Comparison of ENCODE assay signal across 11 cellular contexts in the genomic region with DNA sequence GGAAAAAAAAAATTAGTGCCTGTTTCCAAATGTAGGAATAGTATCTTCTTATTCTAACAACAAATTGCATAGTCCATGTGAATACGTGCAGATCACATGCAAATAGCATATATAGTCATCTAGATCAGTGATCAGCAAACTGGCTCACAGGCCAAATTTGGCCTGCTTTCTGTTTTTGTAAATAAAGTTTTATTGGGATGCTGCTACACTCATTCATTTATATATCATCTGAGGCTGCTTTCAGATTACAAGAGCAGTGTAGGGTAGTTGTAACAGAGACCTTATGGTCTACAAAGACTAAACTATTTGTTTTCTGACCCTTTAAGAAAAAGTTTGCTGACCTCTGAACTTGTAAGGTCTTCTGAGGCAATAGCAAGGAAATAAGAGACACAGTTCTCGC.
A peak's percentile ranks its signal among the peaks of the same experiment; 100 is the strongest.
DNase-seq lines count a peak whose midpoint lies in the region; ATAC-seq and TF ChIP-seq lines count a peak whose summit lies in the region.
"Had no signal": no experiment of that assay in that cellular context is flagged by ENCODE, and none has a peak within 500 bp of the region (broad histone marks: within the 10 kb centered on the region; RNA-seq: fewer than 3 reads in every experiment).

No MANE protein-coding gene starts in this region.

- no peaks in the 10 kb centered on the region for H3K27me3 Mint-ChIP-seq in activated CD8-positive, alpha-beta T cell treated with anti-CD3 and anti-CD28 coated beads for 36 hours
- H3K27me3 Mint-ChIP-seq in activated CD8-positive, alpha-beta T cell treated with anti-CD3 and anti-CD28 coated beads, Interleukin-2, amount 10 ng/mL, durations not matched to agents 7 days and 5 days (ENCODE audit: low read depth), result no peaks in the 10 kb centered on the region
- no peaks in the 10 kb centered on the region for H3K27me3 Mint-ChIP-seq in activated T-helper 1 cell treated with anti-CD3 and anti-CD28 coated beads, Interleukin-12 subunit alpha, Interleukin-12 subunit beta, Interleukin-2, Interleukin-4 antibody, amounts not matched to agents 30 ng/mL and 10 ng/mL and 1 ng/mL, durations not matched to agents 14 hours and 24 hours and 36 hours (ENCODE audit: insufficient read depth)
- no peaks in the 10 kb centered on the region for H3K27me3 Mint-ChIP-seq in chondrocyte (ENCODE audit: low read depth)
- no peaks in the 10 kb centered on the region for H3K27me3 Mint-ChIP-seq in osteocyte (ENCODE audit: unreplicated experiment)
- H3K27me3 Mint-ChIP-seq: CD4-positive, alpha-beta T cell had no signal

- TF ChIP-seq CTCF in activated CD8-positive, alpha-beta T cell treated with anti-CD3 and anti-CD28 coated beads for 36 hours (IDR thresholded peaks at IDR 0.05), result no peak
- TF ChIP-seq CTCF in chondrocyte (IDR thresholded peaks at IDR 0.05), result no peak
- no peak for TF ChIP-seq CTCF in osteocyte (IDR thresholded peaks at IDR 0.05)

- intact Hi-C loops in activated CD8-positive, alpha-beta T cell treated with anti-CD3 and anti-CD28 coated beads for 36 hours (cut with micrococcal nuclease), result no loop called here
- intact Hi-C loops in activated T-helper 1 cell treated with anti-CD3 and anti-CD28 coated beads, Interleukin-12 subunit alpha, Interleukin-12 subunit beta, Interleukin-2, Interleukin-4 antibody, amounts not matched to agents 30 ng/mL and 10 ng/mL and 1 ng/mL, durations not matched to agents 14 hours and 24 hours and 36 hours (cut with micrococcal nuclease), result loop anchor here (1.0 to 2.0 kb wide), 3 partner anchors 21 to 73 kb away; partner anchors contain the start of gene EIF4ENIF1

- H3K27ac Mint-ChIP-seq in activated CD8-positive, alpha-beta T cell treated with anti-CD3 and anti-CD28 coated beads for 36 hours, result peak overlapping the region; percentile 17
- H3K27ac Mint-ChIP-seq in activated CD8-positive, alpha-beta T cell treated with anti-CD3 and anti-CD28 coated beads, Interleukin-2, amount 10 ng/mL, durations not matched to agents 7 days and 5 days, result no peak overlapping the region
- peak overlapping the region; percentile 23 for H3K27ac Mint-ChIP-seq in activated T-helper 1 cell treated with anti-CD3 and anti-CD28 coated beads, Interleukin-12 subunit alpha, Interleukin-12 subunit beta, Interleukin-2, Interleukin-4 antibody, amounts not matched to agents 30 ng/mL and 10 ng/mL and 1 ng/mL, durations not matched to agents 14 hours and 24 hours and 36 hours
- H3K27ac Mint-ChIP-seq in chondrocyte (ENCODE audit: unreplicated experiment) (peak overlapping the region; percentile 87), osteocyte (ENCODE audit: unreplicated experiment) (peak overlapping the region; percentile 73)
- H3K27ac Mint-ChIP-seq: CD4-positive, alpha-beta T cell; HFFc6 had no signal

- POLR2A ChIA-PET in activated CD8-positive, alpha-beta T cell treated with anti-CD3 and anti-CD28 coated beads for 36 hours (lab: Charles Lee), result interaction anchor here (1.2 kb wide), 1 partner anchor 35 kb away, joined by 4 read pairs; no protein-coding TSS in a partner anchor
- POLR2A ChIA-PET in activated CD8-positive, alpha-beta T cell treated with anti-CD3 and anti-CD28 coated beads, Interleukin-2, amount 10 ng/mL, durations not matched to agents 7 days and 5 days (lab: Charles Lee), result no interaction called here

- no peak overlapping the region for H3K4me3 Mint-ChIP-seq in activated CD8-positive, alpha-beta T cell treated with anti-CD3 and anti-CD28 coated beads for 36 hours
- H3K4me3 Mint-ChIP-seq in activated CD8-positive, alpha-beta T cell treated with anti-CD3 and anti-CD28 coated beads, Interleukin-2, amount 10 ng/mL, durations not matched to agents 7 days and 5 days, result no peak overlapping the region
- no peak overlapping the region for H3K4me3 Mint-ChIP-seq in activated T-helper 1 cell treated with anti-CD3 and anti-CD28 coated beads, Interleukin-12 subunit alpha, Interleukin-12 subunit beta, Interleukin-2, Interleukin-4 antibody, amounts not matched to agents 30 ng/mL and 10 ng/mL and 1 ng/mL, durations not matched to agents 14 hours and 24 hours and 36 hours
- H3K4me3 Mint-ChIP-seq in chondrocyte (ENCODE audit: unreplicated experiment) (no peak overlapping the region), osteocyte (ENCODE audit: unreplicated experiment) (no peak overlapping the region)
- H3K4me3 Mint-ChIP-seq: CD4-positive, alpha-beta T cell; HFFc6 had no signal

- peaks cover 42% of the 10 kb centered on the region for H3K36me3 Mint-ChIP-seq in activated CD8-positive, alpha-beta T cell treated with anti-CD3 and anti-CD28 coated beads for 36 hours (ENCODE audit: low read depth)
- H3K36me3 Mint-ChIP-seq in activated CD8-positive, alpha-beta T cell treated with anti-CD3 and anti-CD28 coated beads, Interleukin-2, amount 10 ng/mL, durations not matched to agents 7 days and 5 days (ENCODE audit: low read depth), result peaks cover 48% of the 10 kb centered on the region
- peaks cover 46% of the 10 kb centered on the region for H3K36me3 Mint-ChIP-seq in activated T-helper 1 cell treated with anti-CD3 and anti-CD28 coated beads, Interleukin-12 subunit alpha, Interleukin-12 subunit beta, Interleukin-2, Interleukin-4 antibody, amounts not matched to agents 30 ng/mL and 10 ng/mL and 1 ng/mL, durations not matched to agents 14 hours and 24 hours and 36 hours (ENCODE audit: low read depth)
- H3K36me3 Mint-ChIP-seq in chondrocyte (ENCODE audit: low read depth) (no peaks in the 10 kb centered on the region), osteocyte (ENCODE audit: unreplicated experiment) (peaks cover 2% of the 10 kb centered on the region)

- no peak for ATAC-seq in activated CD8-positive, alpha-beta T cell treated with anti-CD3 and anti-CD28 coated beads for 36 hours
- no peak for ATAC-seq in activated CD8-positive, alpha-beta T cell treated with anti-CD3 and anti-CD28 coated beads, Interleukin-2, amount 10 ng/mL, durations not matched to agents 7 days and 5 days
- no peak for ATAC-seq in GM19324 (IDR thresholded peaks at IDR 0.05; ENCODE audit: low FRiP score, unreplicated experiment)

- DNase-seq in activated CD8-positive, alpha-beta T cell treated with anti-CD3 and anti-CD28 coated beads for 36 hours, result no peak
- no peak for DNase-seq in activated CD8-positive, alpha-beta T cell treated with anti-CD3 and anti-CD28 coated beads, Interleukin-2, amount 10 ng/mL, durations not matched to agents 7 days and 5 days
- DNase-seq in activated T-helper 1 cell treated with anti-CD3 and anti-CD28 coated beads, Interleukin-12 subunit alpha, Interleukin-12 subunit beta, Interleukin-2, Interleukin-4 antibody, amounts not matched to agents 30 ng/mL and 10 ng/mL and 1 ng/mL, durations not matched to agents 14 hours and 24 hours and 36 hours (ENCODE audit: low spot score), result no peak
- DNase-seq in chondrocyte (ENCODE audit: low spot score), result no peak
- no peak for DNase-seq in osteocyte (ENCODE audit: extremely low spot score, unreplicated experiment)
- no peak for DNase-seq in stimulated activated naive CD4-positive, alpha-beta T cell treated with Interleukin-2 at 50 U/mL for 16 hours (lab: John Stamatoyannopoulos, UW)
- no peak for DNase-seq in kidney tubule cell (ENCODE audit: low spot score)
- DNase-seq: GOT3 had no signal

- peaks cover 7% of the 10 kb centered on the region for H3K4me1 Mint-ChIP-seq in activated CD8-positive, alpha-beta T cell treated with anti-CD3 and anti-CD28 coated beads for 36 hours (ENCODE audit: low read depth)
- no peaks in the 10 kb centered on the region for H3K4me1 Mint-ChIP-seq in activated CD8-positive, alpha-beta T cell treated with anti-CD3 and anti-CD28 coated beads, Interleukin-2, amount 10 ng/mL, durations not matched to agents 7 days and 5 days (ENCODE audit: low read depth)
- H3K4me1 Mint-ChIP-seq in activated T-helper 1 cell treated with anti-CD3 and anti-CD28 coated beads, Interleukin-12 subunit alpha, Interleukin-12 subunit beta, Interleukin-2, Interleukin-4 antibody, amounts not matched to agents 30 ng/mL and 10 ng/mL and 1 ng/mL, durations not matched to agents 14 hours and 24 hours and 36 hours (ENCODE audit: low read depth), result peaks cover 12% of the 10 kb centered on the region
- H3K4me1 Mint-ChIP-seq in chondrocyte (ENCODE audit: low read depth) (peaks cover 24% of the 10 kb centered on the region), osteocyte (ENCODE audit: unreplicated experiment) (peaks cover 12% of the 10 kb centered on the region)

- CTCF ChIA-PET in activated CD8-positive, alpha-beta T cell treated with anti-CD3 and anti-CD28 coated beads for 36 hours (lab: Charles Lee), result interaction anchor here (0.5 to 1.5 kb wide), 8 partner anchors 9 to 110 kb away, joined by 3 to 12 read pairs (median 4); partner anchors contain the start of gene PISD
- CTCF ChIA-PET in activated CD8-positive, alpha-beta T cell treated with anti-CD3 and anti-CD28 coated beads, Interleukin-2, amount 10 ng/mL, durations not matched to agents 7 days and 5 days (lab: Charles Lee), result interaction anchor here (0.8 to 1.8 kb wide), 7 partner anchors 8 to 108 kb away, joined by 3 to 5 read pairs (median 4); no protein-coding TSS in a partner anchor

- H3K9me3 Mint-ChIP-seq in activated CD8-positive, alpha-beta T cell treated with anti-CD3 and anti-CD28 coated beads for 36 hours, result no peaks in the 10 kb centered on the region
- no peaks in the 10 kb centered on the region for H3K9me3 Mint-ChIP-seq in activated CD8-positive, alpha-beta T cell treated with anti-CD3 and anti-CD28 coated beads, Interleukin-2, amount 10 ng/mL, durations not matched to agents 7 days and 5 days (ENCODE audit: insufficient read depth)
- H3K9me3 Mint-ChIP-seq in activated T-helper 1 cell treated with anti-CD3 and anti-CD28 coated beads, Interleukin-12 subunit alpha, Interleukin-12 subunit beta, Interleukin-2, Interleukin-4 antibody, amounts not matched to agents 30 ng/mL and 10 ng/mL and 1 ng/mL, durations not matched to agents 14 hours and 24 hours and 36 hours, result no peaks in the 10 kb centered on the region
- no peaks in the 10 kb centered on the region for H3K9me3 Mint-ChIP-seq in chondrocyte (ENCODE audit: low read depth)
- no peaks in the 10 kb centered on the region for H3K9me3 Mint-ChIP-seq in osteocyte (ENCODE audit: unreplicated experiment)
- H3K9me3 Mint-ChIP-seq: CD4-positive, alpha-beta T cell; HFFc6 had no signal
